8 cellular contexts compared by ENCODE assay signal in genomic region chr1:58858344-58858673, GRCh38.
DNase-seq lines count a peak whose midpoint lies in the region; ATAC-seq and TF ChIP-seq lines count a peak whose summit lies in the region.

No MANE protein-coding gene starts in this region.

- DNase-seq in CD8-positive, alpha-beta memory T cell: peak in 3 of 5 donors; percentile 10 to 47 (median 44)
- DNase-seq in NCI-H774 (lab: John Stamatoyannopoulos, UW) (peak; percentile 50), fibroblast of pulmonary artery (ENCODE audit: low read depth) (peak; percentile 54), NCI-H2107 (lab: John Stamatoyannopoulos, UW) (no peak), HFFc6 (no peak), ascending aorta (ENCODE audit: low spot score in 2 of 2) (no peak)

- H3K4me1 ChIP-seq in CD8-positive, alpha-beta memory T cell (ENCODE audit: insufficient read depth, low read length): peaks cover 35% of the 10 kb centered on the region
- no peaks in the 10 kb centered on the region for H3K4me1 ChIP-seq in ascending aorta

- ATAC-seq in GM21619 (IDR thresholded peaks at IDR 0.05; ENCODE audit: unreplicated experiment) (peak; percentile 33), HG03159 (IDR thresholded peaks at IDR 0.05; ENCODE audit: unreplicated experiment) (no peak)

- peak overlapping the region; percentile 48 to 90 (median 80) for H3K27ac Mint-ChIP-seq in CD8-positive, alpha-beta memory T cell
- no peak overlapping the region for H3K27ac Mint-ChIP-seq in HFFc6

- no peaks in the 10 kb centered on the region for H3K27me3 ChIP-seq in CD8-positive, alpha-beta memory T cell (ENCODE audit: insufficient read depth, low read length, poor library complexity, severe bottlenecking)
- no peaks in the 10 kb centered on the region for H3K27me3 ChIP-seq in ascending aorta

- intact Hi-C loops in ascending aorta (cut with DNase I): no loop called here

- peaks cover 46 to 52% (median 48%) of the 10 kb centered on the region in 3 donors for H3K4me1 Mint-ChIP-seq in CD8-positive, alpha-beta memory T cell
- H3K4me1 Mint-ChIP-seq in HFFc6 (ENCODE audit: low read depth): peaks cover 32% of the 10 kb centered on the region

- H3K4me3 ChIP-seq in CD8-positive, alpha-beta memory T cell (ENCODE audit: low read length): peak overlapping the region; percentile 6
- H3K4me3 ChIP-seq in fibroblast of pulmonary artery (replicated peaks; ENCODE audit: low read depth, low read length) (no peak overlapping the region), ascending aorta (no peak overlapping the region)

- no peaks in the 10 kb centered on the region for H3K9me3 Mint-ChIP-seq in CD8-positive, alpha-beta memory T cell
- H3K9me3 Mint-ChIP-seq in HFFc6: no peaks in the 10 kb centered on the region

- no peaks in the 10 kb centered on the region for H3K9me3 ChIP-seq in CD8-positive, alpha-beta memory T cell (ENCODE audit: low read length)
- no peaks in the 10 kb centered on the region for H3K9me3 ChIP-seq in ascending aorta

- H3K36me3 Mint-ChIP-seq in CD8-positive, alpha-beta memory T cell: no peaks in the 10 kb centered on the region
- H3K36me3 Mint-ChIP-seq in HFFc6 (ENCODE audit: low read depth): no peaks in the 10 kb centered on the region

- peak overlapping the region in 5 of 7 donors; percentile 6 to 38 (median 29) for H3K4me3 Mint-ChIP-seq in CD8-positive, alpha-beta memory T cell
- H3K4me3 Mint-ChIP-seq in HFFc6: no peak overlapping the region

- TF ChIP-seq CTCF in fibroblast of pulmonary artery (IDR thresholded peaks at IDR 0.05; ENCODE audit: low read length, missing control alignments) (no peak), HFFc6 (IDR thresholded peaks at IDR 0.05) (no peak), ascending aorta (IDR thresholded peaks at IDR 0.05) (no peak)

- POLR2A ChIA-PET in CD8-positive, alpha-beta memory T cell (lab: Charles Lee): interaction anchor here (1.2 kb wide), 1 partner anchor 74 kb away, joined by 4 read pairs; the partner anchor contains the start of gene JUN

- CTCF ChIA-PET in CD8-positive, alpha-beta memory T cell (lab: Charles Lee): interaction anchor here (1.0 to 1.2 kb wide), 2 partner anchors 39 to 45 kb away, joined by 3 read pairs; no protein-coding TSS in a partner anchor

- no peaks in the 10 kb centered on the region for H3K27me3 Mint-ChIP-seq in CD8-positive, alpha-beta memory T cell
- H3K27me3 Mint-ChIP-seq in HFFc6 (ENCODE audit: insufficient read depth): no peaks in the 10 kb centered on the region

- no peaks in the 10 kb centered on the region for H3K36me3 ChIP-seq in CD8-positive, alpha-beta memory T cell (ENCODE audit: insufficient read depth, low read length)
- H3K36me3 ChIP-seq in ascending aorta: no peaks in the 10 kb centered on the region

- no peak overlapping the region for H3K27ac ChIP-seq in CD8-positive, alpha-beta memory T cell (ENCODE audit: low read depth, low read length)
- H3K27ac ChIP-seq in ascending aorta: no peak overlapping the region

Comparison
In these comparisons a context has a peak if more than half of its experiments do, and no peak if none do; other contexts are left out.
1. DNase-seq: peak in CD8-positive, alpha-beta memory T cell (3 of 5), NCI-H774 (single experiment) and fibroblast of pulmonary artery (single experiment); none in NCI-H2107 (single experiment), HFFc6 (single experiment) and ascending aorta (0 of 2).